8 cellular contexts compared by ENCODE assay signal in genomic region chr11:65559535-65559934, GRCh38. TPM values are rescaled to one million over a fixed set of nuclear protein-coding genes. Genes with fewer than 3 reads are reported as not detected.
DNase-seq lines count a peak whose midpoint lies in the region; ATAC-seq and TF ChIP-seq lines count a peak whose summit lies in the region.

No MANE protein-coding gene starts in this region.

- TF ChIP-seq CTCF in mammary epithelial cell (conservative IDR thresholded peaks at IDR 0.05 in 1 of 2, IDR thresholded peaks at IDR 0.05 in 1 of 2; ENCODE audit: extremely low read depth in 1 of 2, insufficient read depth in 1 of 2, low read depth in 1 of 2, low read length in 2 of 2) (no peak), vagina (IDR thresholded peaks at IDR 0.05) (no peak)

- peaks cover 34 to 67% (median 62%) of the 10 kb centered on the region in 4 donors for H3K4me1 Mint-ChIP-seq in naive thymus-derived CD8-positive, alpha-beta T cell

- H3K27ac ChIP-seq in mammary epithelial cell (ENCODE audit: insufficient read depth, low read depth, low read length) (peak overlapping the region; percentile 56), vagina (peak overlapping the region; percentile 98)

- H3K4me3 ChIP-seq in mammary epithelial cell (replicated peaks in 1 of 3; ENCODE audit: insufficient read depth in 1 of 3, low read depth in 2 of 3, low read length in 3 of 3) = no peak overlapping the region
- no peak overlapping the region for H3K4me3 ChIP-seq in vagina

- H3K27ac Mint-ChIP-seq in naive thymus-derived CD8-positive, alpha-beta T cell = peak overlapping the region; percentile 64 to 93 (median 86)

- no peak for TF ChIP-seq POLR2A in vagina (IDR thresholded peaks at IDR 0.05)

- H3K9me3 ChIP-seq in mammary epithelial cell (replicated peaks; ENCODE audit: insufficient read depth, low read length) (no peaks in the 10 kb centered on the region), vagina (no peaks in the 10 kb centered on the region)

- peak; percentile 35 for DNase-seq in Right ventricle myocardium inferior (ENCODE audit: missing footprints)
- DNase-seq in left cardiac atrium = no peak
- DNase-seq in mammary epithelial cell = no peak
- no peak for DNase-seq in naive thymus-derived CD8-positive, alpha-beta T cell
- no peak for DNase-seq in vagina (ENCODE audit: extremely low spot score in 2 of 2)
- no peak for DNase-seq in NOMO-1 treated with dmso at 0.1 percent for 144 hours (lab: John Stamatoyannopoulos, UW; ENCODE audit: unreplicated experiment)
- no peak for DNase-seq in H4 (ENCODE audit: low spot score)

- H3K27me3 ChIP-seq in mammary epithelial cell (ENCODE audit: insufficient read depth, low read length) (no peaks in the 10 kb centered on the region), vagina (no peaks in the 10 kb centered on the region)

- no peaks in the 10 kb centered on the region for H4K20me1 ChIP-seq in mammary epithelial cell (ENCODE audit: insufficient read depth, low read length)

- no peaks in the 10 kb centered on the region for H3K27me3 Mint-ChIP-seq in naive thymus-derived CD8-positive, alpha-beta T cell

- dilution Hi-C loops in mammary epithelial cell (cut with HindIII; ENCODE audit: low sequenced_read_pairs) = no loop called here

- H3K4me3 Mint-ChIP-seq in naive thymus-derived CD8-positive, alpha-beta T cell = peak overlapping the region; percentile 43 to 91 (median 62)

- H2AFZ ChIP-seq in mammary epithelial cell (ENCODE audit: low read depth, low read length) = no peak overlapping the region

- CTCF ChIA-PET in mammary epithelial cell (lab: Charles Lee; ENCODE audit: low non-redundant PET) = interaction anchor here (0.6 kb wide), 1 partner anchor 205 kb away, joined by 3 read pairs; the partner anchor contains the start of gene TIGD3

- peaks cover 13% of the 10 kb centered on the region for H3K79me2 ChIP-seq in mammary epithelial cell (ENCODE audit: insufficient read depth, low read length)

- peak overlapping the region; percentile 42 for H3K9ac ChIP-seq in mammary epithelial cell (ENCODE audit: insufficient read depth, low read length)

- peaks cover 68% of the 10 kb centered on the region for H3K4me1 ChIP-seq in mammary epithelial cell (ENCODE audit: insufficient read depth, low read length)
- peaks cover 60% of the 10 kb centered on the region for H3K4me1 ChIP-seq in vagina

- BruUV-seq in mammary epithelial cell (replicated peaks; lab: Mats Ljungman, UMichigan) = no TSS peak

- H3K36me3 ChIP-seq in mammary epithelial cell (ENCODE audit: insufficient read depth, low read length) (no peaks in the 10 kb centered on the region), vagina (no peaks in the 10 kb centered on the region)

- no peaks in the 10 kb centered on the region for H3K9me3 Mint-ChIP-seq in naive thymus-derived CD8-positive, alpha-beta T cell

- ATAC-seq in Right ventricle myocardium inferior = no peak
- ATAC-seq in left cardiac atrium = no peak
- ATAC-seq in naive thymus-derived CD8-positive, alpha-beta T cell = no peak
- no peak for ATAC-seq in GM18517 (IDR thresholded peaks at IDR 0.05; ENCODE audit: unreplicated experiment)

- WGBS in mammary epithelial cell (ENCODE audit: low coverage, missing lambda C conversion rate) = 46% methylated on average over 5 of the region's 5 CpGs

- peak overlapping the region; percentile 77 for H3K4me2 ChIP-seq in mammary epithelial cell (ENCODE audit: insufficient read depth, low read depth, low read length)

- no peaks in the 10 kb centered on the region for H3K36me3 Mint-ChIP-seq in naive thymus-derived CD8-positive, alpha-beta T cell

- POLR2A ChIA-PET in naive thymus-derived CD8-positive, alpha-beta T cell (lab: Charles Lee) = interaction anchor here (0.6 to 6.3 kb wide), 10 partner anchors 8 to 61 kb away, joined by 3 to 67 read pairs (median 7); partner anchors contain the start of genes FAM89B, MALAT1, PCNX3 and ZNRD2

- in situ Hi-C loops in mammary epithelial cell (cut with MboI; ENCODE audit: low sequenced_read_pairs in 2 of 2) = no loop called here

- intact Hi-C loops in Right ventricle myocardium inferior (cut with DNase I) (no loop called here), left cardiac atrium (cut with DNase I) (no loop called here), mammary epithelial cell (cut with micrococcal nuclease) (no loop called here), vagina (cut with DNase I) (no loop called here)

RNA-seq across cellular contexts. Expression of gene LTBP3, which starts 1.4 kb away (rescaled TPM):
- total RNA-seq in Right ventricle myocardium inferior (72.3 TPM), left cardiac atrium (10 to 100 TPM; 85.6 to 96.2 TPM), mammary epithelial cell (10 to 100 TPM; 21.0 to 42.5 TPM), vagina (246 TPM)
- 46.5 TPM for polyA plus RNA-seq in mammary epithelial cell
- 38.3 TPM for polyA minus RNA-seq in mammary epithelial cell
- 100 to 1,000 TPM; 258 to 261 TPM for total RNA-seq in naive thymus-derived CD8-positive, alpha-beta T cell
- polyA plus RNA-seq in naive thymus-derived CD8-positive, alpha-beta T cell = 10 to 100 TPM in 2 of 3 donors, 1 to 10 TPM in 1; 7.3 to 35.0 (median 18.9) TPM
- 4.2 and 6.3 TPM in 2 replicates for total RNA-seq in H4 (2014; rRNA removed; shearing (Covaris generic))

RNA-seq across cellular contexts. Expression of gene ZNRD2, which starts 10.7 kb away (rescaled TPM):
- total RNA-seq in Right ventricle myocardium inferior (23.3 TPM), left cardiac atrium (10 to 100 TPM; 24.6 to 35.0 TPM), mammary epithelial cell (10 to 100 TPM; 35.2 to 52.8 TPM), vagina (68.5 TPM)
- polyA plus RNA-seq in mammary epithelial cell = 60.2 TPM
- 6.7 TPM for polyA minus RNA-seq in mammary epithelial cell
- total RNA-seq in naive thymus-derived CD8-positive, alpha-beta T cell = 10 to 100 TPM; 31.5 to 32.7 TPM
- polyA plus RNA-seq in naive thymus-derived CD8-positive, alpha-beta T cell = 10 to 100 TPM; 62.9 to 86.3 (median 80.1) TPM
- 73.8 and 80.1 TPM in 2 replicates for total RNA-seq in H4 (2014; rRNA removed; shearing (Covaris generic))

RNA-seq across cellular contexts. Expression of gene FAM89B, which starts 12.8 kb away (rescaled TPM):
- total RNA-seq in Right ventricle myocardium inferior (45.1 TPM), left cardiac atrium (10 to 100 TPM; 33.5 to 34.5 TPM), mammary epithelial cell (10 to 100 TPM; 21.2 to 35.1 TPM), vagina (62.4 TPM)
- 26.0 TPM for polyA plus RNA-seq in mammary epithelial cell
- 27.4 TPM for polyA minus RNA-seq in mammary epithelial cell
- 10 to 100 TPM; 39.3 to 42.1 TPM for total RNA-seq in naive thymus-derived CD8-positive, alpha-beta T cell
- 100 to 1,000 TPM in 2 of 3 donors, 10 to 100 TPM in 1; 70.9 to 122 (median 101) TPM for polyA plus RNA-seq in naive thymus-derived CD8-positive, alpha-beta T cell
- total RNA-seq in H4 (2014; rRNA removed; shearing (Covaris generic)) = 27.5 and 43.1 TPM in 2 replicates

RNA-seq across cellular contexts. Expression of gene EHBP1L1, which starts 16.3 kb away (rescaled TPM):
- total RNA-seq in Right ventricle myocardium inferior (61.0 TPM), left cardiac atrium (10 to 100 TPM; 53.4 to 61.0 TPM), mammary epithelial cell (10 to 100 TPM; 17.5 to 47.5 TPM), vagina (123 TPM)
- polyA plus RNA-seq in mammary epithelial cell = 17.7 TPM
- polyA minus RNA-seq in mammary epithelial cell = 14.2 TPM
- total RNA-seq in naive thymus-derived CD8-positive, alpha-beta T cell = 100 to 1,000 TPM; 101 to 108 TPM
- polyA plus RNA-seq in naive thymus-derived CD8-positive, alpha-beta T cell = 10 to 100 TPM; 10.8 to 19.8 (median 11.5) TPM
- total RNA-seq in H4 (2014; rRNA removed; shearing (Covaris generic)) = 27.9 and 40.0 TPM in 2 replicates

RNA-seq across cellular contexts. Expression of gene SCYL1, which starts 34.7 kb away (rescaled TPM):
- 55.6 TPM for total RNA-seq in Right ventricle myocardium inferior
- 10 to 100 TPM; 51.5 to 67.3 TPM for total RNA-seq in left cardiac atrium
- 10 to 100 TPM; 66.0 to 75.0 TPM for total RNA-seq in mammary epithelial cell
- polyA plus RNA-seq in mammary epithelial cell = 64.8 TPM
- 45.1 TPM for polyA minus RNA-seq in mammary epithelial cell
- 10 to 100 TPM; 69.0 to 70.6 TPM for total RNA-seq in naive thymus-derived CD8-positive, alpha-beta T cell
- 10 to 100 TPM; 23.2 to 41.5 (median 33.5) TPM for polyA plus RNA-seq in naive thymus-derived CD8-positive, alpha-beta T cell
- total RNA-seq in vagina = 77.3 TPM
- 34.5 and 38.6 TPM in 2 replicates for total RNA-seq in H4 (2014; rRNA removed; shearing (Covaris generic))
